Comparison of ENCODE assay signal across 11 cellular contexts in the genomic region with DNA sequence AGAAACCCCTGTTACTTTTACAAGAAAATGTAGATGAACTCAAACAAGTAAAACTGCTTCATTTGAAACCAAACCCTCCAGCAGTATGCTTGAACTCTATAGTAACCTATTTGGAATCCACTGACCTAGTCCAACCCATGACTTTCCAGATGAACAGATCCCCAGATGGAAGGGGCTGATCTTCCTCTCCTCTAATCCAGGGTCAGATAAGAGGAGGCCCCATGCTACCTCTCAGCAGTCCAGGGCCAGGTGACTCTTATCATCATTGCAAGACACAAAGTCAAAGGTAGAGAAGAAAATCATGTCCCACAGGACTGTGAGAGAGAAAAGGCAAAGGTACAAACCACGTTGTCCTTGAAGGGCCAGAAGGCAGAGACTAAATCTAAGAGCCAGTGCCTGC.
"Had no signal": no experiment of that assay in that cellular context is flagged by ENCODE, and none has a peak within 500 bp of the region (broad histone marks: within the 10 kb centered on the region; RNA-seq: fewer than 3 reads in every experiment).

No MANE protein-coding gene starts in this region.

- H3K27ac Mint-ChIP-seq: GM23338, HFFc6 had no signal

- H3K27ac ChIP-seq: GM23248 had no signal

- DNase-seq: GM23248, GOT3, H7, H9, HCEC 1CT, HFFc6 had no signal

- ATAC-seq: GM23338, HCT116 had no signal

- H3K9ac ChIP-seq: GM23248 had no signal

- H3K4me1 ChIP-seq: HAP-1 had no signal

- H2AFZ ChIP-seq: GM23248, GM23338 had no signal

- H3K4me2 ChIP-seq: GM23338 had no signal

- H3K4me3 Mint-ChIP-seq: GM23338, H9, HFFc6 had no signal

- H3K9me3 ChIP-seq: HAP-1 had no signal

- H3K9me3 Mint-ChIP-seq: GM23338, H9, HFFc6 had no signal

- H3K36me3 ChIP-seq: HAP-1 had no signal

- H3K4me1 Mint-ChIP-seq: GM23338 had no signal

- FAIRE-seq: H1, H54 had no signal

- H3K4me3 ChIP-seq: GM23248, GM23338, HAP-1 had no signal
